10 cellular contexts compared by ENCODE assay signal in the genomic region with DNA sequence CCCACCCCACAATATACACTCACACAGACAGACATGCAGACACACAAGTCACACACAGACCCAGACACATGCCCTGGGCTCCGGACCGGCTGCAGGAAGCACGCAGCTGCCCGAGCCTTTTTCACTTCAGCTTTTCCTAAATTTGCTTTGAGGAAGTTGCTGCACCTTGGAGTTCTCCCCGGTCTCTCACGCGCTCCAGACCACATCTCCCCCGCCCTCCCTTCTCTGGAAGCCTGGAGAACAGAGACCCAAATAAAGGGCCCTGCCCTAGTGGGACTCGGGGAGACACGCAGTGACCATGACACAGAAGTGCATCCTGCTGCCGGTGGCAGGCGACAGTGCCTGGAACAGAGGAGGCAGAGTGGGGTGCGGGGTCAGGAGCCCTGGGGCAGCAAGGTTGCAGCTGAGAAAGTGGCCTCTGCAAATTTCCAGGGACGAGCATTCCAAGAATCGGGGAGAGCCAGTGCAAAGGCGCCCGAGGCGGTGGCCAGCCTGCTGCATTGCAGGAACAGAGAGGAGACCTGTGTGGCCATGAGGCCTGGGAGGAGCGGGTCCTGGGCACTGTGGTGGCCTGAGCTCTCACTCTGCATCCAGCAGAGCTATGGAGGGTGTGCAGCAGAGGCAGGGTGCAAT. TPM values are rescaled to one million over a fixed set of nuclear protein-coding genes. Genes with fewer than 3 reads are reported as not detected.
DNase-seq lines count a peak whose midpoint lies in the region; ATAC-seq and TF ChIP-seq lines count a peak whose summit lies in the region.
"Had no signal": no experiment of that assay in that cellular context is flagged by ENCODE, and none has a peak within 500 bp of the region (broad histone marks: within the 10 kb centered on the region; RNA-seq: fewer than 3 reads in every experiment).

No MANE protein-coding gene starts in this region.

- CTCF ChIA-PET in GM10248 (lab: Yijun Ruan, JAX), result interaction anchor here (0.9 to 11.6 kb wide), 6 partner anchors 10 to 135 kb away, joined by 3 to 131 read pairs (median 3); no protein-coding TSS in a partner anchor
- CTCF ChIA-PET in RWPE1 (lab: Yijun Ruan, JAX), result no interaction called here

- H3K36me3 ChIP-seq in right atrium auricular region (no peaks in the 10 kb centered on the region), rectal smooth muscle tissue (ENCODE audit: control insufficient read depth, insufficient read depth, low read length) (no peaks in the 10 kb centered on the region)

- H3K27me3 ChIP-seq in right atrium auricular region (no peaks in the 10 kb centered on the region), rectal smooth muscle tissue (ENCODE audit: control insufficient read depth, insufficient read depth, low read length) (peaks cover 5% of the 10 kb centered on the region)

- no peak for ATAC-seq in GM21381 (IDR thresholded peaks at IDR 0.05; ENCODE audit: unreplicated experiment)

- H3K9ac ChIP-seq in rectal smooth muscle tissue (ENCODE audit: low read length), result no peak overlapping the region

- H3K4me3 ChIP-seq in right atrium auricular region (peak overlapping the region in 1 of 2 donors; percentile 28), rectal smooth muscle tissue (ENCODE audit: low read length) (peak overlapping the region; percentile 21)

- H3K4me1 ChIP-seq in right atrium auricular region (peaks cover 0 to 52% of the 10 kb centered on the region in 2 donors), rectal smooth muscle tissue (ENCODE audit: control insufficient read depth, insufficient read depth, low read length) (no peaks in the 10 kb centered on the region)

- H3K9me3 ChIP-seq in right atrium auricular region, result no peaks in the 10 kb centered on the region

- DNase-seq in GM10248 (ENCODE audit: extremely low spot score) (no peak), RWPE1 (ENCODE audit: low spot score) (no peak), right atrium auricular region (ENCODE audit: low spot score) (peak; percentile 77), NCI-H345 (lab: John Stamatoyannopoulos, UW) (no peak), NCI-H2107 treated with DMSO at 0.1 percent for 48 hours (lab: John Stamatoyannopoulos, UW; ENCODE audit: unreplicated experiment) (no peak), iPS-NIHi7 (ENCODE audit: extremely low spot score) (no peak)
- DNase-seq: NCI-H1694; stimulated activated CD4-positive, alpha-beta T cell treated with anti-CD3 and anti-CD28 coated beads, Interleukin-1b, Interleukin-23, amount 100 ng/mL, for 48 hours had no signal

- POLR2A ChIA-PET in GM10248 (lab: Yijun Ruan, JAX), result interaction anchor here (1.5 kb wide), 1 partner anchor 19 kb away, joined by 6 read pairs; the partner anchor contains the start of gene RPL3
- POLR2A ChIA-PET in RWPE1 (lab: Yijun Ruan, JAX; ENCODE audit: low non-redundant PET), result no interaction called here

- peak; percentile 13 for TF ChIP-seq CTCF in GM10248 (IDR thresholded peaks at IDR 0.05; ENCODE audit: control extremely low read depth, extremely low read depth, low read depth, missing control alignments)
- TF ChIP-seq CTCF in RWPE1 (conservative IDR thresholded peaks at IDR 0.05; ENCODE audit: low read depth), result no peak
- no peak for TF ChIP-seq CTCF in right atrium auricular region (IDR thresholded peaks at IDR 0.05)

- peak overlapping the region; percentile 45 for H3K27ac ChIP-seq in RWPE1
- peak overlapping the region; percentile 49 to 72 for H3K27ac ChIP-seq in right atrium auricular region
- peak overlapping the region; percentile 32 for H3K27ac ChIP-seq in rectal smooth muscle tissue (ENCODE audit: low read depth, low read length)

RNA-seq across cellular contexts. Expression of gene RPL3, which starts 19.1 kb away (rescaled TPM):
- total RNA-seq in right atrium auricular region, result 1,000 to 10,000 TPM in 1 of 2 donors, 100 to 1,000 TPM in 1; 440 to 1,190 TPM

RNA-seq across cellular contexts. Expression of gene SYNGR1, which starts 49.5 kb away (rescaled TPM):
- total RNA-seq in right atrium auricular region, result 10 to 100 TPM; 29.4 to 29.5 TPM

RNA-seq across cellular contexts. Expression of gene PDGFB, which starts 55.5 kb away (rescaled TPM):
- 10 to 100 TPM; 21.9 to 22.0 TPM for total RNA-seq in right atrium auricular region
